Comparison of ENCODE assay signal across 8 cellular contexts in genomic region chr2:219218279-219219112, GRCh38. TPM values are rescaled to one million over a fixed set of nuclear protein-coding genes. Genes with fewer than 3 reads are reported as not detected.
DNase-seq lines count a peak whose midpoint lies in the region; ATAC-seq and TF ChIP-seq lines count a peak whose summit lies in the region.

Gene ABCB6 (minus strand): TSS chr2:219218958. CDS start chr2:219218673, 285 bp downstream.

- H2BK5ac ChIP-seq in trophoblast cell (ENCODE audit: low read depth, low read length, poor library complexity): peak within 1 kb of the TSS; percentile 75

- H3K4me1 ChIP-seq in cardiac muscle cell (ENCODE audit: low read depth) (peaks cover 12% of the 10 kb centered on the region), trophoblast cell (ENCODE audit: control insufficient read depth in 1 of 2, insufficient read depth in 2 of 2, low read length in 2 of 2) (peaks cover 10 to 15% of the 10 kb centered on the region in 2 experiments), tibial artery (peaks cover 5 to 41% (median 31%) of the 10 kb centered on the region in 4 donors)

- intact Hi-C loops in tibial artery (cut with DNase I; ENCODE audit: low total_unique reads): loop anchor here (1.0 to 5.0 kb wide), 2 partner anchors 12 to 41 kb away; partner anchors contain the start of genes CNPPD1, RETREG2 and ZFAND2B

- peak within 1 kb of the TSS; percentile 79 for H3K4me2 ChIP-seq in trophoblast cell (ENCODE audit: low read length)

- POLR2A ChIA-PET in T-cell (lab: Charles Lee): interaction anchor here in 1 of 2 donors (0.5 kb wide), 1 partner anchor 34 kb away, joined by 4 read pairs; no protein-coding TSS in a partner anchor

- H3K27me3 ChIP-seq in MG63 (no peaks in the 10 kb centered on the region), cardiac muscle cell (no peaks in the 10 kb centered on the region), trophoblast cell (ENCODE audit: insufficient read depth, low read length) (no peaks in the 10 kb centered on the region), tibial artery (no peaks in the 10 kb centered on the region)

- H3K9me3 Mint-ChIP-seq in T-cell: no peaks in the 10 kb centered on the region

- peak within 1 kb of the TSS; percentile 63 for H3K14ac ChIP-seq in trophoblast cell (ENCODE audit: low read length)

- peak within 1 kb of the TSS; percentile 76 to 83 (median 78) for H3K4me3 Mint-ChIP-seq in T-cell

- peak within 1 kb of the TSS; percentile 65 for H2AFZ ChIP-seq in trophoblast cell (ENCODE audit: insufficient read depth, low read length, poor library complexity)

- ATAC-seq in GM21786 (IDR thresholded peaks at IDR 0.05; ENCODE audit: unreplicated experiment) (peak; percentile 74), T-cell (replicated peaks in 1 of 4) (peak; percentile 84 to 90 (median 88))

- H3K79me2 ChIP-seq in trophoblast cell (ENCODE audit: control insufficient read depth, insufficient read depth, low read length, poor library complexity): peaks cover 8% of the 10 kb centered on the region

- H3K9ac ChIP-seq in trophoblast cell (ENCODE audit: low read length): peak within 1 kb of the TSS; percentile 35

- peak within 1 kb of the TSS; percentile 59 for H2BK120ac ChIP-seq in trophoblast cell (ENCODE audit: insufficient read depth, low read length, poor library complexity)

- H3K27me3 Mint-ChIP-seq in T-cell: no peaks in the 10 kb centered on the region

- H3K9me3 ChIP-seq in MG63 (no peaks in the 10 kb centered on the region), cardiac muscle cell (ENCODE audit: low read depth) (no peaks in the 10 kb centered on the region), trophoblast cell (ENCODE audit: insufficient read depth, low read depth, low read length) (no peaks in the 10 kb centered on the region), tibial artery (no peaks in the 10 kb centered on the region)

- H3K27ac Mint-ChIP-seq in T-cell: peak within 1 kb of the TSS; percentile 69 to 79

- H3K4me3 ChIP-seq in MG63 (peak within 1 kb of the TSS; percentile 47), cardiac muscle cell (peak within 1 kb of the TSS; percentile 34), trophoblast cell (ENCODE audit: low read depth, low read length) (peak within 1 kb of the TSS; percentile 80), tibial artery (peak within 1 kb of the TSS; percentile 55 to 60)

- peaks cover 12% of the 10 kb centered on the region for H3K79me1 ChIP-seq in trophoblast cell (ENCODE audit: low read length)

- H4K12ac ChIP-seq in trophoblast cell (ENCODE audit: low read depth, low read length): peak within 1 kb of the TSS; percentile 45

- H4K91ac ChIP-seq in trophoblast cell (ENCODE audit: low read depth, low read length): peak within 1 kb of the TSS; percentile 65

- peak within 1 kb of the TSS; percentile 24 for H3K4ac ChIP-seq in trophoblast cell (ENCODE audit: low read depth, low read length)

- H2AK5ac ChIP-seq in trophoblast cell (ENCODE audit: low read length): peak within 1 kb of the TSS; percentile 34

- DNase-seq in DMS79 treated with DMSO at 0.1 percent for 48 hours (lab: John Stamatoyannopoulos, UW): peak; percentile 83
- peak; percentile 98 for DNase-seq in MG63
- DNase-seq in T-cell: peak; percentile 72 to 89 (median 80)
- DNase-seq in cardiac muscle cell (ENCODE audit: low read depth in 1 of 2, low spot score in 1 of 2): peak; percentile 93 to 98
- peak; percentile 89 for DNase-seq in trophoblast cell
- DNase-seq in tibial artery: peak; percentile 99

- H3K18ac ChIP-seq in trophoblast cell (ENCODE audit: low read length): peak within 1 kb of the TSS; percentile 66

- TF ChIP-seq CTCF in cardiac muscle cell (IDR thresholded peaks at IDR 0.05; ENCODE audit: low read depth, low read length) (no peak), tibial artery (IDR thresholded peaks at IDR 0.05) (no peak)

- 0 to 1% (median 0%) methylated on average over 61 to 73 of the region's 73 CpGs for WGBS in adipose tissue, 3 donors
- no CpG with 5 or more reads among the region's 73 CpGs for WGBS in trophoblast cell (ENCODE audit: extremely low coverage, insufficient coverage, insufficient read length)

- peaks cover 61% of the 10 kb centered on the region for H3K36me3 ChIP-seq in MG63
- H3K36me3 ChIP-seq in cardiac muscle cell: peaks cover 35% of the 10 kb centered on the region
- peaks cover 50 to 53% of the 10 kb centered on the region in 2 experiments for H3K36me3 ChIP-seq in trophoblast cell (ENCODE audit: control insufficient read depth in 1 of 2, insufficient read depth in 2 of 2, low read length in 2 of 2)
- peaks cover 50 to 68% (median 58%) of the 10 kb centered on the region in 3 donors for H3K36me3 ChIP-seq in tibial artery

- H3K23ac ChIP-seq in trophoblast cell (ENCODE audit: low read length): no peak within 1 kb of the TSS

- H3K4me1 Mint-ChIP-seq in T-cell: peaks cover 12 to 26% (median 20%) of the 10 kb centered on the region in 3 donors

- H3K27ac ChIP-seq in adipose tissue (ENCODE audit: low read depth, low read length) (peak within 1 kb of the TSS; percentile 75), cardiac muscle cell (peak within 1 kb of the TSS; percentile 80), trophoblast cell (ENCODE audit: low read depth, low read length) (peak within 1 kb of the TSS; percentile 82), tibial artery (peak within 1 kb of the TSS; percentile 88 to 89)

- H2BK12ac ChIP-seq in trophoblast cell (ENCODE audit: low read length): peak within 1 kb of the TSS; percentile 51

- H3K36me3 Mint-ChIP-seq in T-cell: peaks cover 20% of the 10 kb centered on the region

- CTCF ChIA-PET in T-cell (lab: Charles Lee): interaction anchor here (0.9 to 1.7 kb wide), 8 partner anchors 12 to 169 kb away, joined by 3 to 5 read pairs (median 4); partner anchors contain the start of genes CNPPD1 (in 1 of the 2), DNPEP (in 1 of the 2) and ZFAND2B (in 1 of the 2)

- peak within 1 kb of the TSS; percentile 59 for H4K8ac ChIP-seq in trophoblast cell (ENCODE audit: low read depth, low read length)

RNA-seq across cellular contexts. Expression of gene ABCB6, which starts in this region (rescaled TPM):
- 15.5 and 31.7 TPM in 2 replicates for total RNA-seq in MG63 (2014; rRNA removed; shearing (Covaris generic); ENCODE audit: low replicate concordance)
- 10 to 100 TPM in 3 of 5 donors, 1 to 10 TPM in 2; 4.1 to 16.5 (median 13.0) TPM for total RNA-seq in T-cell
- 10 to 100 TPM; 15.3 to 43.3 (median 28.1) TPM for polyA plus RNA-seq in adipose tissue
- 9.6 and 24.2 TPM in 2 replicates for total RNA-seq in cardiac muscle cell
- 24.2 and 32.9 TPM in 2 replicates for polyA plus RNA-seq in cardiac muscle cell
- 18.9 and 20.8 TPM in 2 replicates for polyA plus RNA-seq in trophoblast cell (2013)

Comparison
In these comparisons a context has a peak if more than half of its experiments do, and no peak if none do; other contexts are left out.
1. Peak in every context shown above with its lines: DNase-seq, ATAC-seq, H3K4me3 ChIP-seq and H3K27ac ChIP-seq.